Comparison of ENCODE assay signal across 29 cellular contexts in the genomic region with DNA sequence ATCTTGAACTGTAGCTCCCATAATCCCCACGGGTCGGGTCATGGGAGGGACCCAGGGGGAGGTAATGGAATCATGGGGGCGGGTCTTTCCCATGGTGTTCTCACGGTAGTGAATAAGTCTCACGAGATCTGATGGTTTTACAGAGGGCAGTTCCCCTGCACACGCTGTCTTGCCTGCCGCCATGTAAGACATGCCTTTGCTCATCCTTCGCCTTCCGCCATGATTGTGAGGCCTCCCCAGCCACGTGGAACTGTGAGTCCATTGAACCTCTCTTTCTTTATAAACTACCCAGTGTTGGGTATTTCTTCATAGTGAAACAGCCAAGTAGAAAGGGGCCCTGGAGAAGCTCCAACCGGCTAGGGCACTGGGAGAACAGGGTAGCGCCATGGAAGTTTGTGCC. TPM values are rescaled to one million over a fixed set of nuclear protein-coding genes. Genes with fewer than 3 reads are reported as not detected.
"Had no signal": no experiment of that assay in that cellular context is flagged by ENCODE, and none has a peak within 500 bp of the region (broad histone marks: within the 10 kb centered on the region; RNA-seq: fewer than 3 reads in every experiment).

No MANE protein-coding gene starts in this region.

- H3K4me1 Mint-ChIP-seq: memory B cell; naive B cell; stimulated activated naive B cell treated with anti-CD40 and anti-IgM and Interleukin-4, amounts not matched to agents 10 μg/mL and 1 μg/mL and 100 μg/mL, for 72 hours had no signal

- H3K4me1 ChIP-seq: ascending aorta, breast epithelium, gastrocnemius medialis, neural progenitor cell, transverse colon had no signal

- H2AFZ ChIP-seq: neural progenitor cell had no signal

- H3K4me3 ChIP-seq: ascending aorta, breast epithelium, esophagus muscularis mucosa, gastrocnemius medialis, mucosa of descending colon, neural progenitor cell, sigmoid colon, transverse colon had no signal

- H3K36me3 Mint-ChIP-seq: activated naive CD4-positive, alpha-beta T cell treated with anti-CD3 and anti-CD28 coated beads, Interleukin-2, amount 50 U/mL, for 72 hours; memory B cell; neural progenitor cell; stimulated activated naive B cell treated with anti-CD40 and anti-IgM and Interleukin-4, amounts not matched to agents 10 μg/mL and 1 μg/mL and 100 μg/mL, for 72 hours; T-cell had no signal

- H3K27me3 ChIP-seq: ascending aorta, gastrocnemius medialis, neural progenitor cell, transverse colon had no signal

- H3K9ac ChIP-seq: neural progenitor cell had no signal

- FAIRE-seq: TTC549, urothelium cell line had no signal

- H3K27ac ChIP-seq: ascending aorta, breast epithelium, esophagus muscularis mucosa, gastrocnemius medialis, neural progenitor cell, sigmoid colon, transverse colon had no signal

- DNase-seq: activated CD4-positive, alpha-beta T cell treated with anti-CD3 and anti-CD28 coated beads for 1 hour; activated CD4-positive, alpha-beta T cell treated with anti-CD3 and anti-CD28 coated beads, Interleukin-2, amount 50 U/mL, for 1 hour; activated CD8-positive, alpha-beta T cell treated with anti-CD3 and anti-CD28 coated beads, Interleukin-2, amount 10 ng/mL, durations not matched to agents 7 days and 5 days; activated gamma-delta T cell treated with Interleukin-2 at 50 U/mL for 16 hours; activated T-cell treated with anti-CD3 and anti-CD28 coated beads, Interleukin-2, amount 50 U/mL, for 1 hour; cortex of kidney; gastrocnemius medialis; hypothalamus; mucosa of descending colon; naive B cell; retina; sigmoid colon; stimulated activated CD4-positive, alpha-beta T cell treated with anti-CD3 and anti-CD28 coated beads, Interleukin-2, amount 100 ng/mL, for 48 hours; stimulated activated CD8-positive, alpha-beta memory T cell treated with anti-CD3 and anti-CD28 coated beads, Interleukin-4, amount 100 ng/mL, for 48 hours; stimulated activated naive B cell treated with anti-CD40 and anti-IgM and Interleukin-4, amounts not matched to agents 10 μg/mL and 1 μg/mL and 100 μg/mL, for 72 hours; T-cell; transverse colon had no signal

- H3K27ac Mint-ChIP-seq: activated CD8-positive, alpha-beta T cell treated with anti-CD3 and anti-CD28 coated beads, Interleukin-2, amount 10 ng/mL, durations not matched to agents 7 days and 5 days; activated naive CD4-positive, alpha-beta T cell treated with anti-CD3 and anti-CD28 coated beads, Interleukin-2, amount 50 U/mL, for 72 hours; memory B cell; naive B cell; neural progenitor cell; progenitor cell of endocrine pancreas; stimulated activated naive B cell treated with anti-CD40 and anti-IgM and Interleukin-4, amounts not matched to agents 10 μg/mL and 1 μg/mL and 100 μg/mL, for 72 hours; T-cell had no signal

- H3K36me3 ChIP-seq: ascending aorta, breast epithelium, esophagus muscularis mucosa, gastrocnemius medialis, neural progenitor cell, sigmoid colon, transverse colon had no signal

- H3K9me3 ChIP-seq: ascending aorta, mucosa of descending colon, sigmoid colon, transverse colon had no signal

- H3K9me3 Mint-ChIP-seq: memory B cell, T-cell had no signal

- H3K4me2 ChIP-seq: neural progenitor cell had no signal

- H3K4me3 Mint-ChIP-seq: activated CD8-positive, alpha-beta T cell treated with anti-CD3 and anti-CD28 coated beads, Interleukin-2, amount 10 ng/mL, durations not matched to agents 7 days and 5 days; memory B cell; naive B cell; neural progenitor cell; stimulated activated naive B cell treated with anti-CD40 and anti-IgM and Interleukin-4, amounts not matched to agents 10 μg/mL and 1 μg/mL and 100 μg/mL, for 72 hours; T-cell had no signal

RNA-seq across cellular contexts. Expression of a gene that starts 12.3 kb away (rescaled TPM):
- total RNA-seq: activated CD8-positive, alpha-beta T cell treated with anti-CD3 and anti-CD28 coated beads, Interleukin-2, amount 10 ng/mL, durations not matched to agents 7 days and 5 days; activated naive CD4-positive, alpha-beta T cell treated with anti-CD3 and anti-CD28 coated beads, Interleukin-2, amount 50 U/mL, for 72 hours; ascending aorta; esophagus muscularis mucosa; gastrocnemius medialis; liver; mucosa of descending colon; omental fat pad; progenitor cell of endocrine pancreas; T-cell; temporal lobe; transverse colon had no signal
- polyA plus RNA-seq: liver, sigmoid colon had no signal

RNA-seq across cellular contexts. Expression of a gene that starts 21.9 kb away (rescaled TPM):
- total RNA-seq: activated CD8-positive, alpha-beta T cell treated with anti-CD3 and anti-CD28 coated beads, Interleukin-2, amount 10 ng/mL, durations not matched to agents 7 days and 5 days; activated naive CD4-positive, alpha-beta T cell treated with anti-CD3 and anti-CD28 coated beads, Interleukin-2, amount 50 U/mL, for 72 hours; ascending aorta; esophagus muscularis mucosa; gastrocnemius medialis; liver; mucosa of descending colon; omental fat pad; progenitor cell of endocrine pancreas; sigmoid colon; T-cell; temporal lobe; transverse colon had no signal
- polyA plus RNA-seq: liver, sigmoid colon had no signal

RNA-seq across cellular contexts. Expression of a gene that starts 56.2 kb away (rescaled TPM):
- total RNA-seq: activated CD8-positive, alpha-beta T cell treated with anti-CD3 and anti-CD28 coated beads, Interleukin-2, amount 10 ng/mL, durations not matched to agents 7 days and 5 days; activated naive CD4-positive, alpha-beta T cell treated with anti-CD3 and anti-CD28 coated beads, Interleukin-2, amount 50 U/mL, for 72 hours; ascending aorta; breast epithelium; esophagus muscularis mucosa; gastrocnemius medialis; liver; mucosa of descending colon; omental fat pad; progenitor cell of endocrine pancreas; sigmoid colon; temporal lobe; transverse colon had no signal
- polyA plus RNA-seq: liver had no signal
